ENCODE assay signal across 8 cellular contexts in the genomic region with DNA sequence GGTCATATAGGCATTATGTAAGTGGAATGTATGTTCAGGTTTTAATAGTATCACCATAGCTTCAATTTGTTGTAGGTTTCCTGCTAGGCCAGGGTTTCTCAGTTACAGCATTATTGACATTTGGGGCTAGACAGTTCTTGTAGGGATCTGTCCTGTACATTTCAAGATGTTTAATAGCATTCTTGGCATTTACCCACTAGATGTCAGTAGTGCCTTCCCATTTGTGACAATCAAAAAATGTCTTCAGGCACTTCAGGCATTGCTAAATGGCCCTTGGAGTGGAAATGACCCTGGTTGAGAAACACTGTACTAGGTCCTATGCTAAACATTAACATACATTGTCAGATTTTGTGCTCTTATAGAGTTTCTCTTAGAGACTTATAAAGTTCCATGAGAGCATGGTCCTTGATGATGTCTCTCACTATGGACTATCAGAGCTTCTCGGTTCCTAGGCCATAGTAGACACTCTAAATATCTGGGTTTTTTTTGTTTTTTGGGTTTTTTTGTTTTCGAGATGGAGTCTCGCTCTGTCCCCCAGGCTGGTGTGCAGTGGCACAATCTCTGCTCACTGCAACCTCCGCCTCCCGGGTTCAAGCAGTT. TPM values are rescaled to one million over a fixed set of nuclear protein-coding genes. Genes with fewer than 3 reads are reported as not detected.
DNase-seq lines count a peak whose midpoint lies in the region; ATAC-seq, FAIRE-seq and TF ChIP-seq lines count a peak whose summit lies in the region.

No MANE protein-coding gene starts in this region.

- H3K9ac ChIP-seq in DND-41 (ENCODE audit: low read depth, low read length), result peak overlapping the region; percentile 84
- peak overlapping the region; percentile 29 for H3K9ac ChIP-seq in HUES6 (ENCODE audit: low read length)

- intact Hi-C loops in mucosa of descending colon (cut with DNase I, micrococcal nuclease), result no loop called here

- H4K20me1 ChIP-seq in DND-41 (ENCODE audit: insufficient read depth, low read length), result peaks cover 12% of the 10 kb centered on the region; the same call in 1 of the 2 replicates

- H3K4me3 ChIP-seq in DND-41 (ENCODE audit: low read depth in 1 of 2, low read length in 2 of 2), result peak overlapping the region; percentile 76 to 87; a peak in 3 of 4 replicates
- peak overlapping the region; percentile 75 for H3K4me3 ChIP-seq in HUES6 (ENCODE audit: low read depth, low read length)
- H3K4me3 ChIP-seq in bronchial epithelial cell (ENCODE audit: low read depth, low read length), result no peak overlapping the region
- H3K4me3 ChIP-seq in mucosa of descending colon, result no peak overlapping the region

- peak overlapping the region; percentile 98 for H3K27ac ChIP-seq in DND-41 (ENCODE audit: low read length)
- no peak overlapping the region for H3K27ac ChIP-seq in HUES6 (ENCODE audit: low read depth, low read length)

- peak; percentile 24 for DNase-seq in DND-41
- peak; percentile 92 for DNase-seq in NOMO-1 treated with DMSO at 0.1 percent for 48 hours (lab: John Stamatoyannopoulos, UW; ENCODE audit: unreplicated experiment)
- peak; percentile 84 for DNase-seq in bronchial epithelial cell (ENCODE audit: low read depth)
- DNase-seq in mucosa of descending colon, result peak in 1 of 3 donors; percentile 6

- peaks cover 40% of the 10 kb centered on the region for H3K4me1 ChIP-seq in DND-41 (ENCODE audit: insufficient read depth, low read length)
- H3K4me1 ChIP-seq in HUES6 (ENCODE audit: control insufficient read depth, insufficient read depth, low read length), result peaks cover 4% of the 10 kb centered on the region; the same call in 1 of the 2 replicates
- H3K4me1 ChIP-seq in mucosa of descending colon (ENCODE audit: low read depth), result peaks cover 19% of the 10 kb centered on the region

- peaks cover 63% of the 10 kb centered on the region for H3K79me2 ChIP-seq in DND-41 (ENCODE audit: insufficient read depth, low read length)

- peak overlapping the region; percentile 80 for H3K4me2 ChIP-seq in DND-41 (ENCODE audit: insufficient read depth, low read length)

- TF ChIP-seq CTCF in DND-41 (IDR thresholded peaks at IDR 0.05; ENCODE audit: borderline replicate concordance, extremely low read depth, low read length, poor library complexity, severe bottlenecking), result peak; percentile 89
- TF ChIP-seq CTCF in bronchial epithelial cell (IDR thresholded peaks at IDR 0.05; ENCODE audit: insufficient read depth, low read length, severe bottlenecking), result peak; percentile 57
- no peak for TF ChIP-seq CTCF in mucosa of descending colon (IDR thresholded peaks at IDR 0.05)

- ATAC-seq in DND-41 (ENCODE audit: insufficient read depth, low read depth) (peak; percentile 38), mucosa of descending colon (peak; percentile 34), HG03460 (IDR thresholded peaks at IDR 0.05; ENCODE audit: unreplicated experiment) (no peak), GM18858 (IDR thresholded peaks at IDR 0.05; ENCODE audit: unreplicated experiment) (no peak), HG03139 (IDR thresholded peaks at IDR 0.05; ENCODE audit: unreplicated experiment) (no peak)

- no peak for FAIRE-seq in bronchial epithelial cell (lab: Jason Lieb, UNC)

- H3K27me3 ChIP-seq in DND-41 (ENCODE audit: insufficient read depth, low read length, poor library complexity) (no peaks in the 10 kb centered on the region), HUES6 (ENCODE audit: control insufficient read depth, insufficient read depth, low read length) (no peaks in the 10 kb centered on the region), bronchial epithelial cell (ENCODE audit: control insufficient read depth, insufficient read depth, low read length) (no peaks in the 10 kb centered on the region)

- H2AFZ ChIP-seq in DND-41 (ENCODE audit: low read depth, low read length), result no peak overlapping the region

- no peaks in the 10 kb centered on the region for H3K9me3 ChIP-seq in DND-41 (ENCODE audit: insufficient read depth, low read length, severe bottlenecking)
- H3K9me3 ChIP-seq in HUES6 (ENCODE audit: control insufficient read depth, insufficient read depth, low read depth, low read length), result no peaks in the 10 kb centered on the region
- no peaks in the 10 kb centered on the region for H3K9me3 ChIP-seq in mucosa of descending colon

- peaks cover 68% of the 10 kb centered on the region for H3K36me3 ChIP-seq in DND-41 (ENCODE audit: insufficient read depth, low read length)
- H3K36me3 ChIP-seq in HUES6 (ENCODE audit: control insufficient read depth, insufficient read depth, low read length), result peaks cover 58% of the 10 kb centered on the region
- peaks cover 3% of the 10 kb centered on the region for H3K36me3 ChIP-seq in bronchial epithelial cell (ENCODE audit: control insufficient read depth, insufficient read depth, low read length)
- no peaks in the 10 kb centered on the region for H3K36me3 ChIP-seq in mucosa of descending colon (ENCODE audit: low read depth)

RNA-seq across cellular contexts. Expression of gene KIF20A, which starts 1.4 kb away (rescaled TPM):
- under 0.01 TPM in 2 replicates for total RNA-seq in bronchial epithelial cell
- total RNA-seq in mucosa of descending colon, result 10 to 100 TPM in 1 of 3 donors, 1 to 10 TPM in 2; 1.4 to 12.9 (median 2.8) TPM

RNA-seq across cellular contexts. Expression of gene BRD8, which starts 1.9 kb away (rescaled TPM):
- total RNA-seq in bronchial epithelial cell (12.1 and 15.0 TPM in 2 replicates), mucosa of descending colon (10 to 100 TPM; 42.6 to 58.5 (median 57.3) TPM)

RNA-seq across cellular contexts. Expression of gene CDC23, which starts 32.8 kb away (rescaled TPM):
- 19.7 and 27.4 TPM in 2 replicates for total RNA-seq in bronchial epithelial cell
- total RNA-seq in mucosa of descending colon, result 10 to 100 TPM; 19.3 to 22.2 (median 21.9) TPM

RNA-seq across cellular contexts. Expression of gene NME5, which starts 41.1 kb away (rescaled TPM):
- total RNA-seq in bronchial epithelial cell (0.53 and 0.64 TPM in 2 replicates), mucosa of descending colon (1 to 10 TPM in 2 of 3 donors, not detected in 1; 1.6 to 4.3 TPM)

Comparison
In these comparisons a context has a peak if more than half of its experiments do, and no peak if none do; other contexts are left out.
1. ATAC-seq: peak in DND-41 (single experiment) and mucosa of descending colon (single experiment); none in HG03460 (single experiment), GM18858 (single experiment) and HG03139 (single experiment).
2. H3K4me3 ChIP-seq: peak in DND-41 (2 of 2) and HUES6 (single experiment); none in bronchial epithelial cell (single experiment) and mucosa of descending colon (single experiment).